ENCODE assay signal across 8 cellular contexts in the genomic region with DNA sequence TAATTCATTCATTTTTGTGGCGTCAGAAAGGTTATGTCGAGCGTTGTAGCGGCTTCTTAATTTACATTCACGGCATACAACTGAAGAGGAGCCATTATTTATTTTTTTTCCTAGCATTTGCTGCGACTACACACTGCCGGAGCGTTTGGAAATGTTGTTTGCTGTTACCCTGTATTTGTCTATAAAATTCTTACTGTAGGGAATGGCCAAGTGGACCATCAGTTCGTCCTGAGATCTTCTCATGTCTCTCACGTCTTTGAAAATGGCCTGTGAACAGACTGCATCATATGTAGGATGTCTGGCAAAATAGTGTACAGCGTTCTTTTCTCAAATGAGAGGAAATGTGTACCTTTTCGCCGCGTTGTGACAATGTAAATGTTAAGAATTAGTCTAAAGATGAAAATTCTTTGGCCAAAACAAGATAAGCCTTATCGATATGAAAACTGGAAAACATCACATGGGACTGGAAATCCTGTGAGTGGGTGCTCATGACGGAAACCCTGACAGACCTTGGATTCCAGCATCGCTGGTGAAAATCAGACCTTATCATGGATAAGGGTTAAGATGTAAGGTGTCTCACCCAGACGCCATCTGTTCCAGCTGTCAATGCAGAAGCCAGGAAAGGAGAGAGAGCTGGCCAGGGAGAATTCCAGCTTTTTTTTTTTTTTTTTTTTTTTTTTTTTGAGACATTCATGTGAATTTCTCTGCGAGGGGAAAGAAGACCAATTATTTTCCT. TPM values are rescaled to one million over a fixed set of nuclear protein-coding genes. Genes with fewer than 3 reads are reported as not detected.
A peak's percentile ranks its signal among the peaks of the same experiment; 100 is the strongest.
DNase-seq lines count a peak whose midpoint lies in the region; ATAC-seq, FAIRE-seq and TF ChIP-seq lines count a peak whose summit lies in the region.

No MANE protein-coding gene starts in this region.

- WGBS in endodermal cell (ENCODE audit: insufficient coverage in 1 of 2, insufficient read length in 1 of 2), 2 experiments: 63% methylated on average over 18 to 19 of the region's 19 CpGs
- WGBS in pancreas, 2 donors: 11 to 13% methylated on average over 19 of the region's 19 CpGs

- H3K36me3 ChIP-seq in OCI-LY3 (replicated peaks; ENCODE audit: low read depth, low read length) (peaks cover 37% of the 10 kb centered on the region), endodermal cell (ENCODE audit: control insufficient read depth, insufficient read depth, low read length) (no peaks in the 10 kb centered on the region), pancreas (no peaks in the 10 kb centered on the region)

- H3K27ac Mint-ChIP-seq in endodermal cell: no peak overlapping the region

- peaks cover 78% of the 10 kb centered on the region for H3K79me2 ChIP-seq in OCI-LY3 (ENCODE audit: low read length)

- H3K9ac ChIP-seq in OCI-LY3 (ENCODE audit: low read length) (peak overlapping the region; percentile 95), endodermal cell (ENCODE audit: extremely low read depth, low read length, poor library complexity, severe bottlenecking) (peak overlapping the region; percentile 19)

- no peak overlapping the region for H2AFZ ChIP-seq in OCI-LY3 (ENCODE audit: low read depth, low read length)

- peak overlapping the region; percentile 66 for H3K4me3 ChIP-seq in GM12865 (ENCODE audit: low read depth, low read length)
- H3K4me3 ChIP-seq in OCI-LY3 (ENCODE audit: low read length): peak overlapping the region; percentile 81
- H3K4me3 ChIP-seq in endodermal cell (ENCODE audit: low read length): peak overlapping the region; percentile 71
- H3K4me3 ChIP-seq in pancreas: peak overlapping the region in 3 of 4 donors; percentile 70 to 88 (median 77)

- H3K4me2 ChIP-seq in OCI-LY3 (ENCODE audit: low read length): peak overlapping the region; percentile 98

- peaks cover 20% of the 10 kb centered on the region for H3K4me1 Mint-ChIP-seq in endodermal cell

- peak overlapping the region; percentile 82 for H3K27ac ChIP-seq in OCI-LY3 (ENCODE audit: low read length)
- no peak overlapping the region for H3K27ac ChIP-seq in endodermal cell (ENCODE audit: low read depth, low read length)
- no peak overlapping the region for H3K27ac ChIP-seq in pancreas

- H3K9me3 ChIP-seq in OCI-LY3 (ENCODE audit: insufficient read depth, low read length) (no peaks in the 10 kb centered on the region), endodermal cell (ENCODE audit: control insufficient read depth, low read length) (no peaks in the 10 kb centered on the region), pancreas (no peaks in the 10 kb centered on the region)

- H3K4me1 ChIP-seq in OCI-LY3 (ENCODE audit: low read length) (peaks cover 65% of the 10 kb centered on the region), endodermal cell (ENCODE audit: control insufficient read depth, insufficient read depth, low read length) (peaks cover 8% of the 10 kb centered on the region), pancreas (peaks cover 0 to 8% (median 0%) of the 10 kb centered on the region in 3 donors)

- peaks cover 46% of the 10 kb centered on the region for H4K20me1 ChIP-seq in OCI-LY3 (ENCODE audit: insufficient read depth, low read length)

- H3K27me3 ChIP-seq in OCI-LY3 (ENCODE audit: low read depth, low read length): no peaks in the 10 kb centered on the region
- peaks cover 6% of the 10 kb centered on the region for H3K27me3 ChIP-seq in endodermal cell (ENCODE audit: control insufficient read depth, insufficient read depth, low read length, poor library complexity, severe bottlenecking)
- H3K27me3 ChIP-seq in pancreas: no peaks in the 10 kb centered on the region

- DNase-seq in GM12865 (ENCODE audit: low read depth): no peak
- peak; percentile 32 for DNase-seq in endodermal cell
- DNase-seq in pancreas: no peak
- DNase-seq in DMS114 treated with DMSO at 0.1 percent for 48 hours (lab: John Stamatoyannopoulos, UW; ENCODE audit: unreplicated experiment): no peak
- DNase-seq in HuH-7.5 (ENCODE audit: low spot score): no peak
- DNase-seq in KG1 (lab: John Stamatoyannopoulos, UW): no peak

- H3K4me3 Mint-ChIP-seq in endodermal cell: peak overlapping the region; percentile 59

- ATAC-seq in pancreas: peak in 1 of 4 donors; percentile 1
- ATAC-seq in HG03175 (IDR thresholded peaks at IDR 0.05; ENCODE audit: unreplicated experiment): no peak

- H3K36me3 Mint-ChIP-seq in endodermal cell (ENCODE audit: low read depth): no peaks in the 10 kb centered on the region

- no peaks in the 10 kb centered on the region for H3K9me3 Mint-ChIP-seq in endodermal cell

- TF ChIP-seq CTCF in GM12865 (IDR thresholded peaks at IDR 0.05; ENCODE audit: insufficient read depth, low read depth, low read length, missing control alignments): no peak
- TF ChIP-seq CTCF in OCI-LY3 (IDR thresholded peaks at IDR 0.05; ENCODE audit: low read depth, low read length): no peak
- no peak for TF ChIP-seq CTCF in endodermal cell (conservative IDR thresholded peaks at IDR 0.05)
- no peak for TF ChIP-seq CTCF in pancreas (IDR thresholded peaks at IDR 0.05)

- intact Hi-C loops in pancreas (cut with DNase I): no loop called here

- FAIRE-seq in pancreas (lab: Jason Lieb, UNC): no peak

- peaks cover 14% of the 10 kb centered on the region for H3K27me3 Mint-ChIP-seq in endodermal cell (ENCODE audit: insufficient read depth)

RNA-seq across cellular contexts. Expression of a gene that starts 1.5 kb away (rescaled TPM):
- total RNA-seq in endodermal cell (10 to 100 TPM; 16.7 to 23.8 TPM), pancreas (10 to 100 TPM in 1 of 6 donors, 1 to 10 TPM in 5; 4.3 to 14.7 (median 6.4) TPM)
- polyA plus RNA-seq in endodermal cell (2013, experiment 1 of 2): 17.5 TPM
- polyA plus RNA-seq in endodermal cell (2013, experiment 2 of 2): 18.9 TPM
- 1 to 10 TPM; 3.6 to 4.5 TPM for polyA plus RNA-seq in pancreas
